In the genomic region with DNA sequence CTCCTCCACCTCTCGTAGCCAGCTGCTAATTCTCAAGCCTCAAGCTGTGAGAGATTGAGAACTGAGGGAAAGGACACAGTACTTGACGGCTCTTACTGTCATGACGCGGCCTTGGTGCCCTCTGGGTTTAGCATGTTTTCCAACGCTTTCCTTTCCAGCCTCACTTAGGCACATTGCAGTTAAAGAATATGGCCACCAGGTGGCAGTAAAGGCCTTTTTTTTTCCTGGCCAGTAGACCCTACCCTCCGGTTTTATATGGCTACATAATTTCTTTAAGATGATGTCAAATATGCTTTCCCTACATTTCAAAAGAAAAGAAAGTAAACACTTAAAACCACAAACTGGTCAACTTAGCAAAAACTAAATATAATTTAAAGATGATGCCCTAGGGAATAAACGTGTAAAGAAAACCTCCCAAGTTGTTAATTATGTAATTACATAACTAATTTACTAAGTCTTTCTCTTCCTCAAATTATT, we compare ENCODE assay signal across 8 cellular contexts. TPM values are rescaled to one million over a fixed set of nuclear protein-coding genes. Genes with fewer than 3 reads are reported as not detected.
DNase-seq lines count a peak whose midpoint lies in the region; ATAC-seq, FAIRE-seq and TF ChIP-seq lines count a peak whose summit lies in the region.

No MANE protein-coding gene starts in this region.

- peak overlapping the region; percentile 18 to 36 for H3K9ac ChIP-seq in liver (ENCODE audit: low read depth in 1 of 2, low read length in 2 of 2)

- FAIRE-seq in colon (lab: Jason Lieb, UNC), result peak; percentile 49

- peaks cover 0 to 5% (median 0%) of the 10 kb centered on the region in 4 donors for H3K4me1 ChIP-seq in liver (ENCODE audit: control insufficient read depth in 4 of 4, insufficient read depth in 4 of 4, low read length in 3 of 4)

- WGBS in liver, result 13% methylated on average over 7 of the region's 7 CpGs

- TF ChIP-seq RAD21 in liver (IDR thresholded peaks at IDR 0.05), result peak; percentile 92 to 95

- H3K27ac ChIP-seq in C4-2B (no peak overlapping the region), liver (ENCODE audit: low read depth in 1 of 2, low read length in 2 of 2) (no peak overlapping the region)

- ATAC-seq in HG03432 (IDR thresholded peaks at IDR 0.05; ENCODE audit: unreplicated experiment), result no peak

- H3K27me3 ChIP-seq in liver (ENCODE audit: control insufficient read depth in 4 of 4, insufficient read depth in 4 of 4, low read length in 3 of 4), result no peaks in the 10 kb centered on the region

- TF ChIP-seq CTCF in C4-2B (conservative IDR thresholded peaks at IDR 0.05) (peak; percentile 87), WI38 (IDR thresholded peaks at IDR 0.05; ENCODE audit: low read depth, low read length) (peak; percentile 67), liver (IDR thresholded peaks at IDR 0.05; ENCODE audit: low read depth, low read length, missing input control) (peak; percentile 93)

- DNase-seq in HCEC 1CT (peak; percentile 63), NCI-H345 (lab: John Stamatoyannopoulos, UW) (peak; percentile 74)
- peak; percentile 22 to 46 (median 42) for DNase-seq in stimulated activated CD4-positive, alpha-beta T cell treated with anti-CD3 and anti-CD28 coated beads, TNF-alpha, amount 100 ng/mL, for 48 hours (ENCODE audit: low read depth in 3 of 3)

- H3K36me3 ChIP-seq in liver (ENCODE audit: control insufficient read depth in 4 of 4, insufficient read depth in 3 of 4, low read depth in 1 of 4, low read length in 3 of 4), result peaks cover 0 to 2% (median 0%) of the 10 kb centered on the region in 4 donors

- H3K9me3 ChIP-seq in liver (ENCODE audit: control insufficient read depth in 4 of 4, low read length in 3 of 4), result no peaks in the 10 kb centered on the region

- H3K4me3 ChIP-seq in WI38 (ENCODE audit: low read depth, low read length) (no peak overlapping the region), liver (ENCODE audit: low read depth in 1 of 3, low read length in 3 of 3) (no peak overlapping the region)

TF ChIP-seq in liver, 16 proteins besides CTCF, POLR2A, EP300 and RAD21:
- TF ChIP-seq, protein P1, sequence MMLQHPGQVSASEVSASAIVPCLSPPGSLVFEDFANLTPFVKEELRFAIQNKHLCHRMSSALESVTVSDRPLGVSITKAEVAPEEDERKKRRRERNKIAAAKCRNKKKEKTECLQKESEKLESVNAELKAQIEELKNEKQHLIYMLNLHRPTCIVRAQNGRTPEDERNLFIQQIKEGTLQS (IDR thresholded peaks at IDR 0.05), result peak; percentile 15
- no peak for TF ChIP-seq TAF1 (conservative IDR thresholded peaks at IDR 0.05)
- TF ChIP-seq, protein P2, sequence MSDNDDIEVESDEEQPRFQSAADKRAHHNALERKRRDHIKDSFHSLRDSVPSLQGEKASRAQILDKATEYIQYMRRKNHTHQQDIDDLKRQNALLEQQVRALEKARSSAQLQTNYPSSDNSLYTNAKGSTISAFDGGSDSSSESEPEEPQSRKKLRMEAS (IDR thresholded peaks at IDR 0.05), result no peak
- TF ChIP-seq HNF4A (conservative IDR thresholded peaks at IDR 0.05), result peak in 1 of 2 donors; percentile 33
- TF ChIP-seq YY1 (IDR thresholded peaks at IDR 0.05), result peak; percentile 24
TF ChIP-seq in liver: peak in this region for 3.

RNA-seq across cellular contexts. Expression of a gene that starts 56.8 kb away (rescaled TPM):
- total RNA-seq in liver, result 100 to 1,000 TPM; 147 to 161 TPM
- 100 to 1,000 TPM; 320 to 370 TPM for polyA plus RNA-seq in liver
